ENCODE assay signal across 9 cellular contexts in genomic region chr4:88672987-88673386, GRCh38. TPM values are rescaled to one million over a fixed set of nuclear protein-coding genes. Genes with fewer than 3 reads are reported as not detected.
A peak's percentile ranks its signal among the peaks of the same experiment; 100 is the strongest.
DNase-seq lines count a peak whose midpoint lies in the region; ATAC-seq and TF ChIP-seq lines count a peak whose summit lies in the region.
"Had no signal": no experiment of that assay in that cellular context is flagged by ENCODE, and none has a peak within 500 bp of the region (broad histone marks: within the 10 kb centered on the region; RNA-seq: fewer than 3 reads in every experiment).

No MANE protein-coding gene starts in this region.

- no peak overlapping the region for H3K4me3 ChIP-seq in CD8-positive, alpha-beta T cell (ENCODE audit: low read depth, low read length)
- no peak overlapping the region for H3K4me3 ChIP-seq in left ventricle myocardium inferior
- H3K4me3 ChIP-seq in stomach: no peak overlapping the region
- no peak overlapping the region for H3K4me3 ChIP-seq in coronary artery

- no peaks in the 10 kb centered on the region for H3K9me3 ChIP-seq in CD8-positive, alpha-beta T cell (ENCODE audit: low read length)
- H3K9me3 ChIP-seq in left ventricle myocardium inferior (replicated peaks) (no peaks in the 10 kb centered on the region), stomach (no peaks in the 10 kb centered on the region)

- CTCF ChIA-PET in CD8-positive, alpha-beta T cell (lab: Charles Lee): interaction anchor here (0.6 to 2.4 kb wide), 11 partner anchors 10 to 350 kb away, joined by 3 to 8 read pairs (median 3); no protein-coding TSS in a partner anchor
- CTCF ChIA-PET in activated B cell treated with CpG ODN at 0.5 μM for 24 hours (lab: Charles Lee): interaction anchor here (0.8 to 1.3 kb wide), 7 partner anchors 52 to 351 kb away, joined by 3 to 5 read pairs (median 3); no protein-coding TSS in a partner anchor

- H3K27ac ChIP-seq in CD8-positive, alpha-beta T cell (ENCODE audit: low read depth, low read length): no peak overlapping the region
- no peak overlapping the region for H3K27ac ChIP-seq in left ventricle myocardium inferior (replicated peaks)
- H3K27ac ChIP-seq in stomach: no peak overlapping the region
- no peak overlapping the region for H3K27ac ChIP-seq in coronary artery

- no peaks in the 10 kb centered on the region for H3K9me3 Mint-ChIP-seq in CD8-positive, alpha-beta T cell
- H3K9me3 Mint-ChIP-seq in activated B cell treated with CpG ODN at 0.5 μM for 24 hours: no peaks in the 10 kb centered on the region
- H3K9me3 Mint-ChIP-seq: mesothelial cell of epicardium had no signal

- no peak overlapping the region for H3K27ac Mint-ChIP-seq in CD8-positive, alpha-beta T cell
- no peak overlapping the region for H3K27ac Mint-ChIP-seq in activated B cell treated with CpG ODN at 0.5 μM for 24 hours
- H3K27ac Mint-ChIP-seq: mesothelial cell of epicardium had no signal

- H3K4me1 ChIP-seq in CD8-positive, alpha-beta T cell (ENCODE audit: insufficient read depth, low read length): no peaks in the 10 kb centered on the region
- H3K4me1 ChIP-seq in left ventricle myocardium inferior (no peaks in the 10 kb centered on the region), stomach (no peaks in the 10 kb centered on the region)

- peak in 3 of 7 experiments; percentile 23 to 37 (median 25) for DNase-seq in CD8-positive, alpha-beta T cell
- DNase-seq in HuH-7 (ENCODE audit: low spot score) (peak; percentile 15), activated B cell treated with CpG ODN at 0.5 μM for 24 hours (no peak), left ventricle myocardium inferior (no peak), stomach (peak; percentile 34), C1 segment of cervical spinal cord (lab: John Stamatoyannopoulos, UW) (no peak), coronary artery (ENCODE audit: low spot score) (no peak)

- POLR2A ChIA-PET in CD8-positive, alpha-beta T cell (lab: Charles Lee): interaction anchor here (0.5 kb wide), 1 partner anchor 60 kb away, joined by 3 read pairs; no protein-coding TSS in a partner anchor
- POLR2A ChIA-PET in activated B cell treated with CpG ODN at 0.5 μM for 24 hours (lab: Charles Lee): no interaction called here

- H3K27me3 Mint-ChIP-seq in CD8-positive, alpha-beta T cell (ENCODE audit: low read depth): no peaks in the 10 kb centered on the region
- no peaks in the 10 kb centered on the region for H3K27me3 Mint-ChIP-seq in activated B cell treated with CpG ODN at 0.5 μM for 24 hours

- peak; percentile 52 for TF ChIP-seq CTCF in CD8-positive, alpha-beta T cell (IDR thresholded peaks at IDR 0.05)
- TF ChIP-seq CTCF in activated B cell treated with CpG ODN at 0.5 μM for 24 hours (IDR thresholded peaks at IDR 0.05) (no peak), left ventricle myocardium inferior (IDR thresholded peaks at IDR 0.05; ENCODE audit: borderline replicate concordance) (peak; percentile 65), stomach (IDR thresholded peaks at IDR 0.05) (peak in 5 of 7 experiments; percentile 13 to 31 (median 30)), coronary artery (IDR thresholded peaks at IDR 0.05) (no peak)

- H3K4me3 Mint-ChIP-seq in CD8-positive, alpha-beta T cell: no peak overlapping the region
- H3K4me3 Mint-ChIP-seq in activated B cell treated with CpG ODN at 0.5 μM for 24 hours: no peak overlapping the region
- H3K4me3 Mint-ChIP-seq: mesothelial cell of epicardium had no signal

- TF ChIP-seq POLR2A in stomach (IDR thresholded peaks at IDR 0.05): no peak

- 48 to 62% (median 61%) methylated on average over 5 of the region's 5 CpGs for WGBS in stomach, 5 donors

- TF ChIP-seq EP300 in stomach (IDR thresholded peaks at IDR 0.05): no peak

- peak; percentile 69 for ATAC-seq in CD8-positive, alpha-beta T cell
- peak; percentile 68 for ATAC-seq in GM18511 (IDR thresholded peaks at IDR 0.05; ENCODE audit: unreplicated experiment)
- ATAC-seq in activated B cell treated with CpG ODN at 0.5 μM for 24 hours (ENCODE audit: low read depth): peak; percentile 62

- intact Hi-C loops in CD8-positive, alpha-beta T cell (cut with DNase I, micrococcal nuclease): loop anchor here in 1 of 2 experiments (1.0 kb wide), 1 partner anchor 350 kb away; no protein-coding TSS in a partner anchor
- intact Hi-C loops in activated B cell treated with CpG ODN at 0.5 μM for 24 hours (cut with micrococcal nuclease) (loop anchor here (2.0 kb wide), 1 partner anchor 352 kb away; no protein-coding TSS in a partner anchor), left ventricle myocardium inferior (cut with micrococcal nuclease) (no loop called here), stomach (cut with DNase I; ENCODE audit: low total_unique reads) (no loop called here)

- H3K4me1 Mint-ChIP-seq in CD8-positive, alpha-beta T cell (ENCODE audit: low read depth): no peaks in the 10 kb centered on the region
- H3K4me1 Mint-ChIP-seq in activated B cell treated with CpG ODN at 0.5 μM for 24 hours: no peaks in the 10 kb centered on the region

- H3K36me3 ChIP-seq in CD8-positive, alpha-beta T cell (ENCODE audit: insufficient read depth, low read length): peaks cover 10% of the 10 kb centered on the region
- H3K36me3 ChIP-seq in left ventricle myocardium inferior (peaks cover 60% of the 10 kb centered on the region), stomach (peaks cover 6 to 74% (median 59%) of the 10 kb centered on the region in 4 donors)

- H3K36me3 Mint-ChIP-seq in CD8-positive, alpha-beta T cell: peaks cover 76% of the 10 kb centered on the region
- H3K36me3 Mint-ChIP-seq in activated B cell treated with CpG ODN at 0.5 μM for 24 hours (ENCODE audit: low read depth): peaks cover 72% of the 10 kb centered on the region

- no peaks in the 10 kb centered on the region for H3K27me3 ChIP-seq in CD8-positive, alpha-beta T cell (ENCODE audit: insufficient read depth, low read length)
- H3K27me3 ChIP-seq in left ventricle myocardium inferior (ENCODE audit: low read depth) (no peaks in the 10 kb centered on the region), stomach (no peaks in the 10 kb centered on the region)

RNA-seq across cellular contexts. Expression of gene NAP1L5, which starts 24.6 kb away (rescaled TPM):
- 10 to 100 TPM; 15.5 to 16.3 TPM for total RNA-seq in CD8-positive, alpha-beta T cell
- total RNA-seq in activated B cell treated with CpG ODN at 0.5 μM for 24 hours (1.8 and 2.6 TPM in 2 replicates), left ventricle myocardium inferior (3.5 TPM), stomach (10 to 100 TPM in 1 of 5 donors, 1 to 10 TPM in 3, not detected in 1; 3.5 to 22.6 (median 7.5) TPM)
- 1 to 10 TPM; 3.1 to 6.3 (median 4.7) TPM for polyA plus RNA-seq in stomach

Comparison
In these comparisons a context has a peak if more than half of its experiments do, and no peak if none do; other contexts are left out.
1. DNase-seq: peak in HuH-7 (single experiment) and stomach (single experiment); none in activated B cell treated with CpG ODN at 0.5 μM for 24 hours (single experiment), left ventricle myocardium inferior (single experiment), C1 segment of cervical spinal cord (0 of 14) and coronary artery (single experiment).
2. CTCF ChIP-seq: peak in CD8-positive, alpha-beta T cell (single experiment), left ventricle myocardium inferior (single experiment) and stomach (5 of 7); none in activated B cell treated with CpG ODN at 0.5 μM for 24 hours (single experiment) and coronary artery (single experiment).
3. Peak in every context shown above with its lines, with median percentiles within 50 percentile points of each other: ATAC-seq.